Comparison of ENCODE assay signal across 17 cellular contexts in genomic region chr20:31837896-31838397, GRCh38. TPM values are rescaled to one million over a fixed set of nuclear protein-coding genes. Genes with fewer than 3 reads are reported as not detected.
DNase-seq lines count a peak whose midpoint lies in the region; ATAC-seq and TF ChIP-seq lines count a peak whose summit lies in the region.
"Had no signal": no experiment of that assay in that cellular context is flagged by ENCODE, and none has a peak within 500 bp of the region (broad histone marks: within the 10 kb centered on the region; RNA-seq: fewer than 3 reads in every experiment).

No MANE protein-coding gene starts in this region.

- peaks cover 70% of the 10 kb centered on the region for H3K4me1 ChIP-seq in Loucy (ENCODE audit: insufficient read depth, low read length, poor library complexity, severe bottlenecking)

- H3K4me3 Mint-ChIP-seq in activated CD4-positive, alpha-beta T cell treated with anti-CD3 and anti-CD28 coated beads, Interleukin-2, amount 10 ng/mL, durations not matched to agents 7 days and 5 days = no peak overlapping the region
- H3K4me3 Mint-ChIP-seq: activated naive CD8-positive, alpha-beta T cell; stimulated activated naive CD8-positive, alpha-beta T cell treated with anti-CD3 and anti-CD28 coated beads, Interleukin-15, amount 100 ng/mL, for 72 hours had no signal

- peaks cover 14% of the 10 kb centered on the region for H3K4me1 Mint-ChIP-seq in activated CD4-positive, alpha-beta T cell treated with anti-CD3 and anti-CD28 coated beads, Interleukin-2, amount 10 ng/mL, durations not matched to agents 7 days and 5 days

- CTCF ChIA-PET in activated CD4-positive, alpha-beta T cell treated with anti-CD3 and anti-CD28 coated beads, Interleukin-2, amount 10 ng/mL, durations not matched to agents 7 days and 5 days (lab: Charles Lee) = interaction anchor here (0.9 to 4.7 kb wide), 9 partner anchors 9 to 194 kb away, joined by 3 to 18 read pairs (median 3); partner anchors contain the start of gene PDRG1

- H3K9ac ChIP-seq in Loucy (ENCODE audit: low read depth, low read length, poor library complexity, severe bottlenecking) = peak overlapping the region; percentile 34

- DNase-seq in CD1c-positive myeloid dendritic cell (ENCODE audit: extremely low spot score) (peak; percentile 38), astrocyte of the hippocampus (ENCODE audit: low read depth, low spot score) (peak; percentile 42), kidney glomerular epithelial cell (lab: John Stamatoyannopoulos, UW) (peak; percentile 34), SKM-1 treated with dmso at 0.1 percent for 144 hours (lab: John Stamatoyannopoulos, UW; ENCODE audit: unreplicated experiment) (no peak)
- DNase-seq in activated CD4-positive, alpha-beta T cell treated with anti-CD3 and anti-CD28 coated beads, Interleukin-2, amount 10 ng/mL, durations not matched to agents 7 days and 5 days = no peak
- DNase-seq: head of caudate nucleus; NCI-H2107; posterior cingulate gyrus; stimulated activated CD4-positive, alpha-beta T cell treated with anti-CD3 and anti-CD28 coated beads, Interleukin-4, amount 100 ng/mL, for 4 hours; stimulated activated naive CD8-positive, alpha-beta T cell treated with anti-CD3 and anti-CD28 coated beads, Interleukin-15, amount 100 ng/mL, for 72 hours had no signal

- no peaks in the 10 kb centered on the region for H3K9me3 Mint-ChIP-seq in activated CD4-positive, alpha-beta T cell treated with anti-CD3 and anti-CD28 coated beads, Interleukin-2, amount 10 ng/mL, durations not matched to agents 7 days and 5 days
- H3K9me3 Mint-ChIP-seq: stimulated activated naive CD8-positive, alpha-beta T cell treated with anti-CD3 and anti-CD28 coated beads, Interleukin-15, amount 100 ng/mL, for 72 hours had no signal

- H3K36me3 Mint-ChIP-seq in activated CD4-positive, alpha-beta T cell treated with anti-CD3 and anti-CD28 coated beads, Interleukin-2, amount 10 ng/mL, durations not matched to agents 7 days and 5 days (ENCODE audit: low read depth) = no peaks in the 10 kb centered on the region
- H3K36me3 Mint-ChIP-seq: activated naive CD8-positive, alpha-beta T cell had no signal

- no peaks in the 10 kb centered on the region for H3K27me3 Mint-ChIP-seq in activated CD4-positive, alpha-beta T cell treated with anti-CD3 and anti-CD28 coated beads, Interleukin-2, amount 10 ng/mL, durations not matched to agents 7 days and 5 days
- H3K27me3 Mint-ChIP-seq: activated naive CD8-positive, alpha-beta T cell; stimulated activated naive CD8-positive, alpha-beta T cell treated with anti-CD3 and anti-CD28 coated beads, Interleukin-15, amount 100 ng/mL, for 72 hours had no signal

- TF ChIP-seq CTCF in Loucy (conservative IDR thresholded peaks at IDR 0.05; ENCODE audit: low read length) = no peak

- H2AFZ ChIP-seq in Loucy (ENCODE audit: low read length) = no peak overlapping the region

- no peaks in the 10 kb centered on the region for H3K36me3 ChIP-seq in Loucy (ENCODE audit: insufficient read depth, low read length)

- H3K27ac Mint-ChIP-seq in activated CD4-positive, alpha-beta T cell treated with anti-CD3 and anti-CD28 coated beads, Interleukin-2, amount 10 ng/mL, durations not matched to agents 7 days and 5 days = no peak overlapping the region
- H3K27ac Mint-ChIP-seq: activated naive CD8-positive, alpha-beta T cell; stimulated activated naive CD8-positive, alpha-beta T cell treated with anti-CD3 and anti-CD28 coated beads, Interleukin-15, amount 100 ng/mL, for 72 hours had no signal

- POLR2A ChIA-PET in activated CD4-positive, alpha-beta T cell treated with anti-CD3 and anti-CD28 coated beads, Interleukin-2, amount 10 ng/mL, durations not matched to agents 7 days and 5 days (lab: Charles Lee) = no interaction called here

- H3K4me2 ChIP-seq in Loucy (ENCODE audit: low read depth, low read length, poor library complexity, severe bottlenecking) = peak overlapping the region; percentile 71

- H3K9me3 ChIP-seq in Loucy (ENCODE audit: insufficient read depth, low read depth, low read length) = no peaks in the 10 kb centered on the region

- peak overlapping the region; percentile 7 for H3K4me3 ChIP-seq in Loucy (ENCODE audit: low read length, poor library complexity, severe bottlenecking)
- H3K4me3 ChIP-seq: lung had no signal

- H3F3A ChIP-seq in Loucy (ENCODE audit: low read depth) = peaks cover 7% of the 10 kb centered on the region

- no peaks in the 10 kb centered on the region for H3K79me2 ChIP-seq in Loucy (ENCODE audit: insufficient read depth, low read length)

- H4K20me1 ChIP-seq in Loucy (ENCODE audit: insufficient read depth, low read length, poor library complexity, severe bottlenecking) = no peaks in the 10 kb centered on the region

- no peaks in the 10 kb centered on the region for H3K27me3 ChIP-seq in Loucy (ENCODE audit: insufficient read depth, low read length, poor library complexity, severe bottlenecking)

- ATAC-seq in activated CD4-positive, CD25-positive, alpha-beta regulatory T cell treated with anti-CD3 and anti-CD28 coated beads, Interleukin-2, amount 50 U/mL, for 24 hours = no peak
- no peak for ATAC-seq in HG03196 (IDR thresholded peaks at IDR 0.05; ENCODE audit: unreplicated experiment)
- ATAC-seq: stimulated activated naive CD8-positive, alpha-beta T cell treated with anti-CD3 and anti-CD28 coated beads, Interleukin-15, amount 100 ng/mL, for 72 hours had no signal

- H3K9me2 ChIP-seq in Loucy (replicated peaks; ENCODE audit: low read depth, low read length) = no peaks in the 10 kb centered on the region

RNA-seq across cellular contexts. Expression of gene FOXS1, which starts 7.5 kb away (rescaled TPM):
- not detected for total RNA-seq in activated CD4-positive, alpha-beta T cell treated with anti-CD3 and anti-CD28 coated beads, Interleukin-2, amount 10 ng/mL, durations not matched to agents 7 days and 5 days
- total RNA-seq: activated CD8-positive, alpha-beta memory T cell treated with anti-CD3 and anti-CD28 coated beads for 36 hours; T-helper 2 cell treated with Interferon-gamma antibody and Interleukin-4, amounts not matched to agents 100 ng/mL and 5 ng/mL, for 36 hours had no signal

RNA-seq across cellular contexts. Expression of gene MYLK2, which starts 18.8 kb away (rescaled TPM):
- total RNA-seq in activated CD4-positive, alpha-beta T cell treated with anti-CD3 and anti-CD28 coated beads, Interleukin-2, amount 10 ng/mL, durations not matched to agents 7 days and 5 days = under 1 TPM; 0.52 to 0.87 TPM

RNA-seq across cellular contexts. Expression of gene DUSP15, which starts 32.4 kb away (rescaled TPM):
- not detected for total RNA-seq in activated CD4-positive, alpha-beta T cell treated with anti-CD3 and anti-CD28 coated beads, Interleukin-2, amount 10 ng/mL, durations not matched to agents 7 days and 5 days
- total RNA-seq: activated CD8-positive, alpha-beta memory T cell treated with anti-CD3 and anti-CD28 coated beads for 36 hours; T-helper 2 cell treated with Interferon-gamma antibody and Interleukin-4, amounts not matched to agents 100 ng/mL and 5 ng/mL, for 36 hours had no signal

RNA-seq across cellular contexts. Expression of gene TTLL9, which starts 32.5 kb away (rescaled TPM):
- total RNA-seq in activated CD4-positive, alpha-beta T cell treated with anti-CD3 and anti-CD28 coated beads, Interleukin-2, amount 10 ng/mL, durations not matched to agents 7 days and 5 days = not detected
- total RNA-seq: activated CD8-positive, alpha-beta memory T cell treated with anti-CD3 and anti-CD28 coated beads for 36 hours; T-helper 2 cell treated with Interferon-gamma antibody and Interleukin-4, amounts not matched to agents 100 ng/mL and 5 ng/mL, for 36 hours had no signal

Comparison
In these comparisons a context has a peak if more than half of its experiments do, and no peak if none do; other contexts are left out.
1. DNase-seq: peak in CD1c-positive myeloid dendritic cell (single experiment), astrocyte of the hippocampus (single experiment) and kidney glomerular epithelial cell (single experiment); none in SKM-1 treated with dmso at 0.1 percent for 144 hours (single experiment) and activated CD4-positive, alpha-beta T cell treated with anti-CD3 and anti-CD28 coated beads, Interleukin-2, amount 10 ng/mL, durations not matched to agents 7 days and 5 days (single experiment).